33 cellular contexts compared by ENCODE assay signal in genomic region chr1:196808529-196809235, GRCh38. TPM values are rescaled to one million over a fixed set of nuclear protein-coding genes. Genes with fewer than 3 reads are reported as not detected.
"Had no signal": no experiment of that assay in that cellular context is flagged by ENCODE, and none has a peak within 500 bp of the region (broad histone marks: within the 10 kb centered on the region; RNA-seq: fewer than 3 reads in every experiment).

No MANE protein-coding gene starts in this region.

- H3K4me1 Mint-ChIP-seq: naive thymus-derived CD4-positive, alpha-beta T cell; natural killer cell; nephron; neural progenitor cell; stimulated activated memory B cell treated with anti-CD40 and anti-IgM and Interleukin-4, amounts not matched to agents 10 μg/mL and 1 μg/mL and 100 μg/mL, for 72 hours; stimulated activated naive CD8-positive, alpha-beta T cell treated with anti-CD3 and anti-CD28 coated beads, Interleukin-15, amount 100 ng/mL, for 72 hours had no signal

- H3K36me3 Mint-ChIP-seq: naive thymus-derived CD4-positive, alpha-beta T cell; natural killer cell; neural progenitor cell; stimulated activated memory B cell treated with anti-CD40 and anti-IgM and Interleukin-4, amounts not matched to agents 10 μg/mL and 1 μg/mL and 100 μg/mL, for 72 hours; type B pancreatic cell had no signal

- H3K27me3 ChIP-seq: neural progenitor cell, ovary, right atrium auricular region, right lobe of liver, sigmoid colon, suprapubic skin, testis, tibial artery, transverse colon, vagina had no signal

- H3K9me3 Mint-ChIP-seq: neural progenitor cell; stimulated activated memory B cell treated with anti-CD40 and anti-IgM and Interleukin-4, amounts not matched to agents 10 μg/mL and 1 μg/mL and 100 μg/mL, for 72 hours; stimulated activated naive CD8-positive, alpha-beta T cell treated with anti-CD3 and anti-CD28 coated beads, Interleukin-15, amount 100 ng/mL, for 72 hours; type B pancreatic cell had no signal

- H3K4me3 Mint-ChIP-seq: naive thymus-derived CD4-positive, alpha-beta T cell; natural killer cell; nephron; neural progenitor cell; stimulated activated memory B cell treated with anti-CD40 and anti-IgM and Interleukin-4, amounts not matched to agents 10 μg/mL and 1 μg/mL and 100 μg/mL, for 72 hours; stimulated activated naive CD8-positive, alpha-beta T cell treated with anti-CD3 and anti-CD28 coated beads, Interleukin-15, amount 100 ng/mL, for 72 hours; type B pancreatic cell had no signal

- DNase-seq: naive thymus-derived CD4-positive, alpha-beta T cell; natural killer cell; occipital lobe; ovary; retina; sigmoid colon; small intestine; stimulated activated CD4-positive, alpha-beta T cell treated with anti-CD3 and anti-CD28 coated beads, Interleukin-15, amount 100 ng/mL, for 24 hours; stimulated activated CD4-positive, alpha-beta T cell treated with anti-CD3 and anti-CD28 coated beads, Interleukin-2, amount 100 ng/mL, for 24 hours; stimulated activated CD4-positive, alpha-beta T cell treated with anti-CD3 and anti-CD28 coated beads, Interleukin-2, amount 100 ng/mL, for 48 hours; stimulated activated CD4-positive, alpha-beta T cell treated with anti-CD3 and anti-CD28 coated beads, Interleukin-4, amount 100 ng/mL, for 24 hours; stimulated activated naive CD4-positive, alpha-beta T cell; stimulated activated naive CD8-positive, alpha-beta T cell treated with anti-CD3 and anti-CD28 coated beads, Interleukin-15, amount 100 ng/mL, for 72 hours; stimulated activated naive CD8-positive, alpha-beta T cell treated with anti-CD3 and anti-CD28 coated beads, Interleukin-15, Interleukin-2, amounts not matched to agents 100 U/mL and 50 U/mL, for 24 hours; substantia nigra; tibial artery; transverse colon had no signal

- ATAC-seq: naive thymus-derived CD4-positive, alpha-beta T cell; natural killer cell; stimulated activated memory B cell treated with anti-CD40 and anti-IgM and Interleukin-4, amounts not matched to agents 10 μg/mL and 1 μg/mL and 100 μg/mL, for 72 hours; stimulated activated naive CD8-positive, alpha-beta T cell treated with anti-CD3 and anti-CD28 coated beads, Interleukin-15, amount 100 ng/mL, for 72 hours; stimulated activated naive CD8-positive, alpha-beta T cell treated with anti-CD3 and anti-CD28 coated beads, Interleukin-15, Interleukin-2, amounts not matched to agents 100 U/mL and 50 U/mL, for 24 hours had no signal

- H3K4me3 ChIP-seq: neural progenitor cell, ovary, prostate gland, right atrium auricular region, right lobe of liver, sigmoid colon, suprapubic skin, testis, tibial artery, transverse colon, vagina had no signal

- H3K27ac Mint-ChIP-seq: naive thymus-derived CD4-positive, alpha-beta T cell; natural killer cell; nephron; neural progenitor cell; stimulated activated memory B cell treated with anti-CD40 and anti-IgM and Interleukin-4, amounts not matched to agents 10 μg/mL and 1 μg/mL and 100 μg/mL, for 72 hours; stimulated activated naive CD8-positive, alpha-beta T cell treated with anti-CD3 and anti-CD28 coated beads, Interleukin-15, amount 100 ng/mL, for 72 hours; type B pancreatic cell had no signal

- H3K36me3 ChIP-seq: neural progenitor cell, ovary, prostate gland, right atrium auricular region, right lobe of liver, sigmoid colon, suprapubic skin, tibial artery, transverse colon, vagina had no signal

- H3K27me3 Mint-ChIP-seq: naive thymus-derived CD4-positive, alpha-beta T cell; stimulated activated memory B cell treated with anti-CD40 and anti-IgM and Interleukin-4, amounts not matched to agents 10 μg/mL and 1 μg/mL and 100 μg/mL, for 72 hours; stimulated activated naive CD8-positive, alpha-beta T cell treated with anti-CD3 and anti-CD28 coated beads, Interleukin-15, amount 100 ng/mL, for 72 hours; type B pancreatic cell had no signal

- H3K4me1 ChIP-seq: neural progenitor cell, parathyroid adenoma, prostate gland, right atrium auricular region, right lobe of liver, sigmoid colon, suprapubic skin, testis, tibial artery, transverse colon, vagina had no signal

- FAIRE-seq: small intestine, urothelium cell line had no signal

- H3K27ac ChIP-seq: neural progenitor cell, ovary, parathyroid adenoma, prostate gland, right atrium auricular region, right lobe of liver, sigmoid colon, suprapubic skin, testis, tibial artery, transverse colon, vagina had no signal

- H3K9me3 ChIP-seq: ovary, prostate gland, right atrium auricular region, right lobe of liver, sigmoid colon, suprapubic skin, testis, tibial artery, transverse colon, vagina had no signal

RNA-seq across cellular contexts. Expression of gene CFHR1, which starts 10.8 kb away (rescaled TPM):
- total RNA-seq: naive thymus-derived CD4-positive, alpha-beta T cell; natural killer cell; osteoblast; prostate gland; right atrium auricular region; testis; transverse colon; vagina had no signal
- polyA plus RNA-seq: naive thymus-derived CD4-positive, alpha-beta T cell; neural cell had no signal

RNA-seq across cellular contexts. Expression of gene CFHR3, which starts 34.0 kb away (rescaled TPM):
- total RNA-seq: naive thymus-derived CD4-positive, alpha-beta T cell; natural killer cell; occipital lobe; prostate gland; pulmonary artery endothelial cell; suprapubic skin; vagina had no signal
- polyA plus RNA-seq: naive thymus-derived CD4-positive, alpha-beta T cell; neural cell; thymus had no signal
